Comparison of ENCODE assay signal across 8 cellular contexts in the genomic region with DNA sequence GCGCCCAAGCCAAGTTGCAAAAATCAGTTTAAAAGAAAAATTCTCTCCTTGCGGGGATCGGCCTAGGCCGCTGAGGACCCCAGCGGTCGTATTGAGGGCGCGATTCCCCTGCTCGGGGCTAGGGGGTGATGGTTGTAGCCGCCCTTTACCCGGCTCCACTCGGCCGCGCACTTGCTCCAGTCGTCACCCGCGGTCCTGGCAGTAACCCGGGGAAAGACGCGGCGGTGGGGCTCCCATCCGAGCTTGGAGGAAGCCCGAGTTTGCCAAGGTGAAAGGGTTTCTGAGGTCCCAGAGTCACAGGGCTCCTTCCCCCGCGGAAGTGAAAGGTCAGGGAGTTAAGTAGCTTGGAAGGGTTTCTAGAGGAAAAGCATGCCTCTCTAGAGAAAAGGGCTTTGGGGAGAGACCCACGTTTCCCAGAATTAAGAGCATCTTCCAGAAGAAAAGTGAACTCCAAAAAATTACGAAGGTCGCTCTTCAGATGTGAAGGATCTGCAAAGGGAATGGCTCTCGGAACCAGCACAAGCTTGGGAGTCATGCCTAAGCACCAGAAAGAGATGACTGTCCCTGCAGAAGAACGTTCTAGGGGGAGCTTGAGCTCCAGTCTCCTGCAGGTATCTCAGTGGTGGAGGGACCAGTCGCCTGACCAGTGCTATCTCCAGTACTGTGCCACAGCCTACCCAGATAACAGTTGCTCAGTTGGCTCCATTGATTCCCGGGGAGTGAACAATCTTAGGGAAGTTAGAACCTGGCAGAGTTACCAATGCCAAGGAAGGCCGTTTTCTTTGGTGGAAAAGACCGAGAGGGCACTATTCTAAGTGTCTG. TPM values are rescaled to one million over a fixed set of nuclear protein-coding genes. Genes with fewer than 3 reads are reported as not detected.
DNase-seq lines count a peak whose midpoint lies in the region; ATAC-seq lines count a peak whose summit lies in the region.

No MANE protein-coding gene starts in this region.

- H3K9ac ChIP-seq in rectal smooth muscle tissue (ENCODE audit: low read length): peak overlapping the region; percentile 80

- H3K27ac ChIP-seq in adipose tissue (ENCODE audit: low read depth, low read length): peak overlapping the region; percentile 73
- H3K27ac ChIP-seq in rectal smooth muscle tissue (ENCODE audit: low read depth, low read length): peak overlapping the region; percentile 88

- no peaks in the 10 kb centered on the region for H3K36me3 ChIP-seq in rectal smooth muscle tissue (ENCODE audit: control insufficient read depth, insufficient read depth, low read length)

- no peaks in the 10 kb centered on the region for H3K27me3 ChIP-seq in rectal smooth muscle tissue (ENCODE audit: control insufficient read depth, insufficient read depth, low read length)

- peaks cover 5% of the 10 kb centered on the region for H3K4me1 ChIP-seq in rectal smooth muscle tissue (ENCODE audit: control insufficient read depth, insufficient read depth, low read length)

- peak overlapping the region; percentile 76 for H3K4me3 ChIP-seq in rectal smooth muscle tissue (ENCODE audit: low read length)

- 4 to 8% (median 6%) methylated on average over 26 to 34 of the region's 34 CpGs for WGBS in adipose tissue, 3 donors

- DNase-seq in activated effector memory CD4-positive, alpha-beta T cell treated with anti-CD3 and anti-CD28 coated beads, Interleukin-2, amount 50 U/mL, for 16 hours: peak; percentile 65
- DNase-seq in activated effector memory CD4-positive, alpha-beta T cell treated with Interleukin-2 at 50 U/mL for 16 hours: no peak
- DNase-seq in RPMI7951 (ENCODE audit: low read depth) (peak; percentile 30), hepatic stellate cell (ENCODE audit: low spot score) (peak; percentile 30), GOT3 (lab: John Stamatoyannopoulos, UW) (no peak)

- peak; percentile 2 for ATAC-seq in HG02981 (IDR thresholded peaks at IDR 0.05; ENCODE audit: unreplicated experiment)

RNA-seq across cellular contexts. Expression of gene LAP3, which starts 0.9 kb away (rescaled TPM):
- total RNA-seq in RPMI7951 (2014; rRNA removed; shearing (Covaris generic)): 102 and 115 TPM in 2 replicates
- polyA plus RNA-seq in adipose tissue: 100 to 1,000 TPM in 1 of 3 donors, 10 to 100 TPM in 2; 30.7 to 101 (median 74.3) TPM

RNA-seq across cellular contexts. Expression of gene MED28, which starts 36.6 kb away (rescaled TPM):
- 4.3 and 6.9 TPM in 2 replicates for total RNA-seq in RPMI7951 (2014; rRNA removed; shearing (Covaris generic))
- polyA plus RNA-seq in adipose tissue: 10 to 100 TPM in 2 of 3 donors, 1 to 10 TPM in 1; 5.5 to 14.7 (median 13.1) TPM

Comparison
In these comparisons a context has a peak if more than half of its experiments do, and no peak if none do; other contexts are left out.
1. DNase-seq: peak in activated effector memory CD4-positive, alpha-beta T cell treated with anti-CD3 and anti-CD28 coated beads, Interleukin-2, amount 50 U/mL, for 16 hours (single experiment), RPMI7951 (single experiment) and hepatic stellate cell (single experiment); none in activated effector memory CD4-positive, alpha-beta T cell treated with Interleukin-2 at 50 U/mL for 16 hours (single experiment) and GOT3 (single experiment).